In the genomic region with DNA sequence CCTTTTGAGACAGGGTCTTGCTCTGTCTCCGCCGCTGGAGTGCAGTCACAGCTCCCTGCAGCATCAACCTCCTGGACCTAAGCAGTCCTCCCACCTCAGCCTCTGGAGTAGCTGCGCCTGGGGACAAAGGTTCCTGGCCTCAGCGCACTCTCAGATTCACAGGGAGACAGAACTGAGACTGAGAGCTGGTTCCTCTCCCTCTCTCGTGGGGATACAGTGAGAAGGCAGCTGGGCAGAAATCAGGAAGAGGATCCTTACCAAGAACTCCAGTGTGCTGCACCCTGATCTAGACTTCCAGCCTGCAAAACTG, we compare ENCODE assay signal across 13 cellular contexts. TPM values are rescaled to one million over a fixed set of nuclear protein-coding genes. Genes with fewer than 3 reads are reported as not detected.
A peak's percentile ranks its signal among the peaks of the same experiment; 100 is the strongest.
DNase-seq lines count a peak whose midpoint lies in the region; ATAC-seq, FAIRE-seq and TF ChIP-seq lines count a peak whose summit lies in the region.
"Not testable (repeated sequence)": the region's sequence is repeated elsewhere in the genome, so short reads cannot be mapped to it uniquely, and the experiment has no call there.
"Had no signal": no experiment of that assay in that cellular context is flagged by ENCODE, and none has a peak within 500 bp of the region (broad histone marks: within the 10 kb centered on the region; RNA-seq: fewer than 3 reads in every experiment).

No MANE protein-coding gene starts in this region.

- H2AFZ ChIP-seq in fibroblast of lung (ENCODE audit: low read length), result peak overlapping the region; percentile 39

- TF ChIP-seq POLR2A in A549 (IDR thresholded peaks at IDR 0.05; ENCODE audit: low read length); GM12891 (IDR thresholded peaks at IDR 0.05; ENCODE audit: low read depth, low read length): not testable (repeated sequence)

- H3K4me2 ChIP-seq in A549 (peak overlapping the region; percentile 55), fibroblast of lung (ENCODE audit: extremely low read depth, insufficient read depth, low read length) (peak overlapping the region; percentile 25)

- H3K4me3 Mint-ChIP-seq in activated CD4-positive, alpha-beta memory T cell treated with anti-CD3 and anti-CD28 coated beads, Interleukin-2, amount 10 ng/mL, durations not matched to agents 7 days and 5 days, result peak overlapping the region; percentile 34
- H3K4me3 Mint-ChIP-seq in activated naive CD8-positive, alpha-beta T cell treated with anti-CD3 and anti-CD28 coated beads, Interleukin-2, amount 10 ng/mL, durations not matched to agents 7 days and 5 days, result peak overlapping the region; percentile 80

- not testable (repeated sequence) for TF ChIP-seq RAD21 in A549 (conservative IDR thresholded peaks at IDR 0.05 in 1 of 2, IDR thresholded peaks at IDR 0.05 in 1 of 2)

- H3K27me3 Mint-ChIP-seq in activated CD4-positive, alpha-beta memory T cell treated with anti-CD3 and anti-CD28 coated beads, Interleukin-2, amount 10 ng/mL, durations not matched to agents 7 days and 5 days, result peaks cover 36% of the 10 kb centered on the region
- peaks cover 47% of the 10 kb centered on the region for H3K27me3 Mint-ChIP-seq in activated naive CD8-positive, alpha-beta T cell treated with anti-CD3 and anti-CD28 coated beads, Interleukin-2, amount 10 ng/mL, durations not matched to agents 7 days and 5 days

- FAIRE-seq in A549 (lab: Jason Lieb, UNC), result not testable (repeated sequence)
- FAIRE-seq in GM12891 (lab: Jason Lieb, UNC), result peak; percentile 79

- CTCF ChIA-PET in A549 (lab: Yijun Ruan, JAX), result interaction anchor here (1.3 kb wide), 1 partner anchor 47 kb away, joined by 4 read pairs; no protein-coding TSS in a partner anchor
- CTCF ChIA-PET in activated CD4-positive, alpha-beta memory T cell treated with anti-CD3 and anti-CD28 coated beads, Interleukin-2, amount 10 ng/mL, durations not matched to agents 7 days and 5 days (lab: Charles Lee), result not testable (repeated sequence)

- DNase-seq in A549 (ENCODE audit: low read depth in 1 of 2, low spot score in 1 of 2), result peak in 1 of 2 experiments; percentile 34
- not testable (repeated sequence) for DNase-seq in GM12891 (ENCODE audit: insufficient read length, low spot score); activated CD4-positive, alpha-beta memory T cell treated with anti-CD3 and anti-CD28 coated beads, Interleukin-2, amount 10 ng/mL, durations not matched to agents 7 days and 5 days; activated naive CD8-positive, alpha-beta T cell treated with anti-CD3 and anti-CD28 coated beads, Interleukin-2, amount 10 ng/mL, durations not matched to agents 7 days and 5 days; fibroblast of lung (ENCODE audit: low read depth in 2 of 2)
- DNase-seq in NCI-H748 (lab: John Stamatoyannopoulos, UW; ENCODE audit: unreplicated experiment), result peak; percentile 37
- DNase-seq in left kidney (ENCODE audit: low read depth, low spot score), result peak; percentile 43
- peak; percentile 45 for DNase-seq in retina

- H3K4me1 Mint-ChIP-seq in activated CD4-positive, alpha-beta memory T cell treated with anti-CD3 and anti-CD28 coated beads, Interleukin-2, amount 10 ng/mL, durations not matched to agents 7 days and 5 days, result not testable (repeated sequence)
- peaks cover 11% of the 10 kb centered on the region for H3K4me1 Mint-ChIP-seq in activated naive CD8-positive, alpha-beta T cell treated with anti-CD3 and anti-CD28 coated beads, Interleukin-2, amount 10 ng/mL, durations not matched to agents 7 days and 5 days

- not testable (repeated sequence) for H3K9ac ChIP-seq in fibroblast of lung (ENCODE audit: insufficient read depth, low read length)

- WGBS in A549 (ENCODE audit: missing lambda C conversion rate), result 47% methylated on average over 5 of the region's 5 CpGs

- not testable (repeated sequence) for H3K36me3 Mint-ChIP-seq in activated CD4-positive, alpha-beta memory T cell treated with anti-CD3 and anti-CD28 coated beads, Interleukin-2, amount 10 ng/mL, durations not matched to agents 7 days and 5 days (ENCODE audit: low read depth); activated naive CD8-positive, alpha-beta T cell treated with anti-CD3 and anti-CD28 coated beads, Interleukin-2, amount 10 ng/mL, durations not matched to agents 7 days and 5 days

- not testable (repeated sequence) for H3K9me3 ChIP-seq in A549; fibroblast of lung (ENCODE audit: control insufficient read depth, insufficient read depth, low read depth, low read length)

- not testable (repeated sequence) for TF ChIP-seq CTCF in A549 (IDR thresholded peaks at IDR 0.05); fibroblast of lung (conservative IDR thresholded peaks at IDR 0.05 in 1 of 2, IDR thresholded peaks at IDR 0.05 in 1 of 2; ENCODE audit: low read depth in 1 of 2, low read length in 2 of 2)

- H3K27ac ChIP-seq in A549; fibroblast of lung (ENCODE audit: insufficient read depth, low read length): not testable (repeated sequence)

- peak overlapping the region; percentile 30; the same call in 1 of the 3 replicates for H3K4me3 ChIP-seq in A549
- not testable (repeated sequence) for H3K4me3 ChIP-seq in fibroblast of lung (replicated peaks in 1 of 4; ENCODE audit: control extremely low read depth in 1 of 4, insufficient read depth in 1 of 4, low read depth in 3 of 4, low read length in 4 of 4)

- peak; percentile 1 to 2; a peak in 3 of 6 replicates for ATAC-seq in A549
- not testable (repeated sequence) for ATAC-seq in activated naive CD8-positive, alpha-beta T cell treated with anti-CD3 and anti-CD28 coated beads, Interleukin-2, amount 10 ng/mL, durations not matched to agents 7 days and 5 days (ENCODE audit: low read depth)

- POLR2A ChIA-PET in A549 (lab: Yijun Ruan, JAX), result interaction anchor here (0.6 kb wide), 1 partner anchor 244 kb away, joined by 4 read pairs; no protein-coding TSS in a partner anchor
- POLR2A ChIA-PET in activated CD4-positive, alpha-beta memory T cell treated with anti-CD3 and anti-CD28 coated beads, Interleukin-2, amount 10 ng/mL, durations not matched to agents 7 days and 5 days (lab: Charles Lee); activated naive CD8-positive, alpha-beta T cell treated with anti-CD3 and anti-CD28 coated beads, Interleukin-2, amount 10 ng/mL, durations not matched to agents 7 days and 5 days (lab: Charles Lee): not testable (repeated sequence)

- H4K20me1 ChIP-seq in fibroblast of lung (ENCODE audit: control insufficient read depth, extremely low read depth, insufficient read depth, low read length), result not testable (repeated sequence)

- peak overlapping the region; percentile 61 for H3K27ac Mint-ChIP-seq in activated CD4-positive, alpha-beta memory T cell treated with anti-CD3 and anti-CD28 coated beads, Interleukin-2, amount 10 ng/mL, durations not matched to agents 7 days and 5 days
- H3K27ac Mint-ChIP-seq in activated naive CD8-positive, alpha-beta T cell treated with anti-CD3 and anti-CD28 coated beads, Interleukin-2, amount 10 ng/mL, durations not matched to agents 7 days and 5 days, result peak overlapping the region; percentile 58

- not testable (repeated sequence) for TF ChIP-seq EP300 in A549 (IDR thresholded peaks at IDR 0.05)

- peaks cover 11% of the 10 kb centered on the region for H3K27me3 ChIP-seq in fibroblast of lung (ENCODE audit: control insufficient read depth, insufficient read depth, low read length)

- H3K36me3 ChIP-seq in fibroblast of lung (ENCODE audit: control insufficient read depth, insufficient read depth, low read length), result not testable (repeated sequence)

- not testable (repeated sequence) for H3K4me1 ChIP-seq in A549; fibroblast of lung (ENCODE audit: control insufficient read depth, extremely low read depth, insufficient read depth, low read length)

- H3K9me3 Mint-ChIP-seq in activated CD4-positive, alpha-beta memory T cell treated with anti-CD3 and anti-CD28 coated beads, Interleukin-2, amount 10 ng/mL, durations not matched to agents 7 days and 5 days; activated naive CD8-positive, alpha-beta T cell treated with anti-CD3 and anti-CD28 coated beads, Interleukin-2, amount 10 ng/mL, durations not matched to agents 7 days and 5 days: not testable (repeated sequence)

- not testable (repeated sequence) for H3K79me2 ChIP-seq in fibroblast of lung (ENCODE audit: control insufficient read depth, insufficient read depth, low read length)

RNA-seq across cellular contexts. Expression of gene OR2V1, which starts 26.8 kb away (rescaled TPM):
- not detected in 2 replicates for polyA plus RNA-seq in A549 (2011; rRNA removed)
- not detected in 2 replicates for polyA plus RNA-seq in A549 (2012; cell fraction: cytosol; rRNA removed)
- polyA plus RNA-seq in A549 (2012; cell fraction: nucleus; rRNA removed), result not detected in 2 replicates
- polyA plus RNA-seq in A549 (2017; fragmentation: RNase III; extraction: RNeasy Plus Mini Kit Qiagen cat#74134 plus additional on column Dnase treatment), result not detected in 3 replicates
- not detected in 2 replicates for polyA minus RNA-seq in A549 (2011; rRNA and poly(A)+ RNA removed)
- polyA plus RNA-seq in GM12891 (2012; ENCODE audit: low read depth, missing spikeins), result 0.17 TPM
- total RNA-seq in activated CD4-positive, alpha-beta memory T cell treated with anti-CD3 and anti-CD28 coated beads, Interleukin-2, amount 10 ng/mL, durations not matched to agents 7 days and 5 days, result not detected
- total RNA-seq in activated naive CD8-positive, alpha-beta T cell treated with anti-CD3 and anti-CD28 coated beads, Interleukin-2, amount 10 ng/mL, durations not matched to agents 7 days and 5 days, result not detected
- not detected in 2 replicates for total RNA-seq in fibroblast of lung
- not detected in 2 replicates for polyA plus RNA-seq in fibroblast of lung
- not detected in 2 replicates for polyA plus RNA-seq in fibroblast of lung (2012)
- polyA minus RNA-seq in fibroblast of lung (ENCODE audit: low replicate concordance), result not detected in 2 replicates
- total RNA-seq: activated CD8-positive, alpha-beta memory T cell treated with anti-CD3 and anti-CD28 coated beads for 36 hours; liver; smooth muscle cell; suprapubic skin had no signal
- polyA plus RNA-seq: BJ, liver, smooth muscle cell had no signal

RNA-seq across cellular contexts. Expression of gene OR2V2, which starts 43.2 kb away (rescaled TPM):
- polyA plus RNA-seq in A549 (2011; rRNA removed), result not detected in 2 replicates
- polyA plus RNA-seq in A549 (2012; cell fraction: cytosol; rRNA removed), result not detected in 2 replicates
- polyA plus RNA-seq in A549 (2012; cell fraction: nucleus; rRNA removed), result not detected in 2 replicates
- not detected in 3 replicates for polyA plus RNA-seq in A549 (2017; fragmentation: RNase III; extraction: RNeasy Plus Mini Kit Qiagen cat#74134 plus additional on column Dnase treatment)
- polyA minus RNA-seq in A549 (2011; rRNA and poly(A)+ RNA removed), result not detected in 2 replicates
- 0.06 TPM for polyA plus RNA-seq in GM12891 (2012; ENCODE audit: low read depth, missing spikeins)
- not detected for total RNA-seq in activated CD4-positive, alpha-beta memory T cell treated with anti-CD3 and anti-CD28 coated beads, Interleukin-2, amount 10 ng/mL, durations not matched to agents 7 days and 5 days
- not detected for total RNA-seq in activated naive CD8-positive, alpha-beta T cell treated with anti-CD3 and anti-CD28 coated beads, Interleukin-2, amount 10 ng/mL, durations not matched to agents 7 days and 5 days
- not detected in 2 replicates for total RNA-seq in fibroblast of lung
- polyA plus RNA-seq in fibroblast of lung, result not detected in 2 replicates
- polyA plus RNA-seq in fibroblast of lung (2012), result not detected in 2 replicates
- not detected in 2 replicates for polyA minus RNA-seq in fibroblast of lung (ENCODE audit: low replicate concordance)
- total RNA-seq: activated CD8-positive, alpha-beta memory T cell treated with anti-CD3 and anti-CD28 coated beads for 36 hours; liver; smooth muscle cell; suprapubic skin had no signal
- polyA plus RNA-seq: BJ, liver, smooth muscle cell had no signal
